ENCODE assay signal across 1 cellular context in the genomic region with DNA sequence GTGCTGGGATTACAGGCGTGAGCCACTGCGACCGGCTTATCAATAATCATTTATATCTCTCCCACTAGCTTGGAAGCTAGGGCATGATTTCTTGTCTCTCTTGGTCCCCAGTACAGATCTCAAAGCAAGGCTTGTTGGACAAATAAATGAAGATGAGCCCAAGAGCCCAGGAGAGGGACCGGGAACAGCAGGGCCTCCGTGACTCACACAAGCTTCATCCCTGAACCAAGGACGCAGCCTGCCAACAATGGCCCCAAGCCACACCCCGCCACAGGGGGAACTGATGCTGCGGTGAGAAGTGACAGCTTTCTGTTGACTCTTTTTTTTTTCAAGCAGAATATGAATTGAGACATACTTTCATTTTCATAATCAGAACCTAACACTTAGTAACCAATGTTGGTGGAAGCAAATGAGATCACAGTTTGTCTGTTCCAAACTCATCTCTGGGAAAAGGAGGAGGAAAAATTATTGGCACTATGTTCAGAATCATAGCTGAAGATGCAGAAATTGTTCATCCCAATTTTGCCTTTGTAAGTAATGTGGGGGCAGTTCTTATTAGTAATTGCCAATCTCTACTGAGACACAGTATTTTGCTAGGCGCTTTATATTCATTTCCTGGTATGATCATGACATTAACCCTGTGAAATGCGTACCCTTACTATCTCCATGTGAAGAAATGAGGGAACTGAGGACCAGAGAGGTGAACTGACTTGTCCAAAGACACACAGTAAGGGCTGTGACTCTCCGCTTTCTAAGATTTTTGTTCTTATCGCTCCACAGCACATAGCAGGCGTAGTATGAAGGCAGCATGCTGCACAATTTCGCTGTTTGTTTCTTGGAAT.
TF ChIP-seq lines count a peak whose summit lies in the region.

No MANE protein-coding gene starts in this region.

TF ChIP-seq in GM23338, 12 proteins besides CTCF, POLR2A, EP300 and RAD21 (continued from another document):
- TF ChIP-seq, protein P1, sequence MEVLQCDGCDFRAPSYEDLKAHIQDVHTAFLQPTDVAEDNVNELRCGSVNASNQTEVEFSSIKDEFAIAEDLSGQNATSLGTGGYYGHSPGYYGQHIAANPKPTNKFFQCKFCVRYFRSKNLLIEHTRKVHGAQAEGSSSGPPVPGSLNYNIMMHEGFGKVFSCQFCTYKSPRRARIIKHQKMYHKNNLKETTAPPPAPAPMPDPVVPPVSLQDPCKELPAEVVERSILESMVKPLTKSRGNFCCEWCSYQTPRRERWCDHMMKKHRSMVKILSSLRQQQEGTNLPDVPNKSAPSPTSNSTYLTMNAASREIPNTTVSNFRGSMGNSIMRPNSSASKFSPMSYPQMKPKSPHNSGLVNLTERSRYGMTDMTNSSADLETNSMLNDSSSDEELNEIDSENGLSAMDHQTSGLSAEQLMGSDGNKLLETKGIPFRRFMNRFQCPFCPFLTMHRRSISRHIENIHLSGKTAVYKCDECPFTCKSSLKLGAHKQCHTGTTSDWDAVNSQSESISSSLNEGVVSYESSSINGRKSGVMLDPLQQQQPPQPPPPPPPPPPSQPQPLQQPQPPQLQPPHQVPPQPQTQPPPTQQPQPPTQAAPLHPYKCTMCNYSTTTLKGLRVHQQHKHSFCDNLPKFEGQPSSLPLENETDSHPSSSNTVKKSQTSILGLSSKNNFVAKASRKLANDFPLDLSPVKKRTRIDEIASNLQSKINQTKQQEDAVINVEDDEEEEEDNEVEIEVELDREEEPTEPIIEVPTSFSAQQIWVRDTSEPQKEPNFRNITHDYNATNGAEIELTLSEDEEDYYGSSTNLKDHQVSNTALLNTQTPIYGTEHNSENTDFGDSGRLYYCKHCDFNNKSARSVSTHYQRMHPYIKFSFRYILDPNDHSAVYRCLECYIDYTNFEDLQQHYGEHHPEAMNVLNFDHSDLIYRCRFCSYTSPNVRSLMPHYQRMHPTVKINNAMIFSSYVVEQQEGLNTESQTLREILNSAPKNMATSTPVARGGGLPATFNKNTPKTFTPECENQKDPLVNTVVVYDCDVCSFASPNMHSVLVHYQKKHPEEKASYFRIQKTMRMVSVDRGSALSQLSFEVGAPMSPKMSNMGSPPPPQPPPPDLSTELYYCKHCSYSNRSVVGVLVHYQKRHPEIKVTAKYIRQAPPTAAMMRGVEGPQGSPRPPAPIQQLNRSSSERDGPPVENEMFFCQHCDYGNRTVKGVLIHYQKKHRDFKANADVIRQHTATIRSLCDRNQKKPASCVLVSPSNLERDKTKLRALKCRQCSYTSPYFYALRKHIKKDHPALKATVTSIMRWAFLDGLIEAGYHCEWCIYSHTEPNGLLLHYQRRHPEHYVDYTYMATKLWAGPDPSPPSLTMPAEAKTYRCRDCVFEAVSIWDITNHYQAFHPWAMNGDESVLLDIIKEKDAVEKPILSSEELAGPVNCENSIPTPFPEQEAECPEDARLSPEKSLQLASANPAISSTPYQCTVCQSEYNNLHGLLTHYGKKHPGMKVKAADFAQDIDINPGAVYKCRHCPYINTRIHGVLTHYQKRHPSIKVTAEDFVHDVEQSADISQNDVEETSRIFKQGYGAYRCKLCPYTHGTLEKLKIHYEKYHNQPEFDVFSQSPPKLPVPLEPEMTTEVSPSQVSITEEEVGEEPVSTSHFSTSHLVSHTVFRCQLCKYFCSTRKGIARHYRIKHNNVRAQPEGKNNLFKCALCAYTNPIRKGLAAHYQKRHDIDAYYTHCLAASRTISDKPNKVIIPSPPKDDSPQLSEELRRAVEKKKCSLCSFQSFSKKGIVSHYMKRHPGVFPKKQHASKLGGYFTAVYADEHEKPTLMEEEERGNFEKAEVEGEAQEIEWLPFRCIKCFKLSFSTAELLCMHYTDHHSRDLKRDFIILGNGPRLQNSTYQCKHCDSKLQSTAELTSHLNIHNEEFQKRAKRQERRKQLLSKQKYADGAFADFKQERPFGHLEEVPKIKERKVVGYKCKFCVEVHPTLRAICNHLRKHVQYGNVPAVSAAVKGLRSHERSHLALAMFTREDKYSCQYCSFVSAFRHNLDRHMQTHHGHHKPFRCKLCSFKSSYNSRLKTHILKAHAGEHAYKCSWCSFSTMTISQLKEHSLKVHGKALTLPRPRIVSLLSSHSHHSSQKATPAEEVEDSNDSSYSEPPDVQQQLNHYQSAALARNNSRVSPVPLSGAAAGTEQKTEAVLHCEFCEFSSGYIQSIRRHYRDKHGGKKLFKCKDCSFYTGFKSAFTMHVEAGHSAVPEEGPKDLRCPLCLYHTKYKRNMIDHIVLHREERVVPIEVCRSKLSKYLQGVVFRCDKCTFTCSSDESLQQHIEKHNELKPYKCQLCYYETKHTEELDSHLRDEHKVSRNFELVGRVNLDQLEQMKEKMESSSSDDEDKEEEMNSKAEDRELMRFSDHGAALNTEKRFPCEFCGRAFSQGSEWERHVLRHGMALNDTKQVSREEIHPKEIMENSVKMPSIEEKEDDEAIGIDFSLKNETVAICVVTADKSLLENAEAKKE (CRISPR knock-in tag; IDR thresholded peaks at IDR 0.05), result no peak
- TF ChIP-seq, protein P2, sequence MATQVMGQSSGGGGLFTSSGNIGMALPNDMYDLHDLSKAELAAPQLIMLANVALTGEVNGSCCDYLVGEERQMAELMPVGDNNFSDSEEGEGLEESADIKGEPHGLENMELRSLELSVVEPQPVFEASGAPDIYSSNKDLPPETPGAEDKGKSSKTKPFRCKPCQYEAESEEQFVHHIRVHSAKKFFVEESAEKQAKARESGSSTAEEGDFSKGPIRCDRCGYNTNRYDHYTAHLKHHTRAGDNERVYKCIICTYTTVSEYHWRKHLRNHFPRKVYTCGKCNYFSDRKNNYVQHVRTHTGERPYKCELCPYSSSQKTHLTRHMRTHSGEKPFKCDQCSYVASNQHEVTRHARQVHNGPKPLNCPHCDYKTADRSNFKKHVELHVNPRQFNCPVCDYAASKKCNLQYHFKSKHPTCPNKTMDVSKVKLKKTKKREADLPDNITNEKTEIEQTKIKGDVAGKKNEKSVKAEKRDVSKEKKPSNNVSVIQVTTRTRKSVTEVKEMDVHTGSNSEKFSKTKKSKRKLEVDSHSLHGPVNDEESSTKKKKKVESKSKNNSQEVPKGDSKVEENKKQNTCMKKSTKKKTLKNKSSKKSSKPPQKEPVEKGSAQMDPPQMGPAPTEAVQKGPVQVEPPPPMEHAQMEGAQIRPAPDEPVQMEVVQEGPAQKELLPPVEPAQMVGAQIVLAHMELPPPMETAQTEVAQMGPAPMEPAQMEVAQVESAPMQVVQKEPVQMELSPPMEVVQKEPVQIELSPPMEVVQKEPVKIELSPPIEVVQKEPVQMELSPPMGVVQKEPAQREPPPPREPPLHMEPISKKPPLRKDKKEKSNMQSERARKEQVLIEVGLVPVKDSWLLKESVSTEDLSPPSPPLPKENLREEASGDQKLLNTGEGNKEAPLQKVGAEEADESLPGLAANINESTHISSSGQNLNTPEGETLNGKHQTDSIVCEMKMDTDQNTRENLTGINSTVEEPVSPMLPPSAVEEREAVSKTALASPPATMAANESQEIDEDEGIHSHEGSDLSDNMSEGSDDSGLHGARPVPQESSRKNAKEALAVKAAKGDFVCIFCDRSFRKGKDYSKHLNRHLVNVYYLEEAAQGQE (IDR thresholded peaks at IDR 0.05; ENCODE audit: unreplicated experiment), result no peak
- TF ChIP-seq ZNF114 (CRISPR knock-in tag; IDR thresholded peaks at IDR 0.05) (no peak), ETS1 (IDR thresholded peaks at IDR 0.05) (no peak), POLR2AphosphoS5 (IDR thresholded peaks at IDR 0.05; ENCODE audit: low read depth) (no peak), STAT1 (IDR thresholded peaks at IDR 0.05; ENCODE audit: unreplicated experiment) (no peak), NANOG (IDR thresholded peaks at IDR 0.05; ENCODE audit: borderline replicate concordance) (no peak), ZNF331 (CRISPR knock-in tag; IDR thresholded peaks at IDR 0.05; ENCODE audit: low read depth) (no peak), EZH2phosphoT487 (IDR thresholded peaks at IDR 0.05; ENCODE audit: unreplicated experiment) (no peak)
